12 cellular contexts compared by ENCODE assay signal in genomic region chr9:70609542-70610286, GRCh38.
DNase-seq lines count a peak whose midpoint lies in the region; ATAC-seq and TF ChIP-seq lines count a peak whose summit lies in the region.
"Had no signal": no experiment of that assay in that cellular context is flagged by ENCODE, and none has a peak within 500 bp of the region (broad histone marks: within the 10 kb centered on the region; RNA-seq: fewer than 3 reads in every experiment).

No MANE protein-coding gene starts in this region.

- intact Hi-C loops in sciatic nerve (cut with DNase I) = loop anchor here (10.0 kb wide), 1 partner anchor 125 kb away; no protein-coding TSS in a partner anchor

- no peak overlapping the region for H3K4me3 ChIP-seq in fibroblast of villous mesenchyme (ENCODE audit: low read depth, low read length)

- DNase-seq in ELR (ENCODE audit: low read depth) (peak; percentile 89), fibroblast of villous mesenchyme (ENCODE audit: low read depth) (peak; percentile 91), sciatic nerve (ENCODE audit: low spot score) (peak; percentile 72), NCI-H2196 (lab: John Stamatoyannopoulos, UW; ENCODE audit: unreplicated experiment) (no peak), T-helper 9 cell (no peak)
- DNase-seq: activated CD8-positive, alpha-beta memory T cell treated with anti-CD3 and anti-CD28 coated beads, Interleukin-2, amount 50 U/mL, for 4 hours; H7; NCI-H345; T-helper 1 cell had no signal

- ATAC-seq in SK-N-SH treated with all-trans-retinoic acid at 6 μM for 48 hours = peak; percentile 87
- peak; percentile 81 for ATAC-seq in sciatic nerve
- ATAC-seq in HG02885 (IDR thresholded peaks at IDR 0.05; ENCODE audit: poor library complexity, unreplicated experiment) = no peak
- ATAC-seq in HG03571 (IDR thresholded peaks at IDR 0.05; ENCODE audit: unreplicated experiment) = no peak

- no peak for TF ChIP-seq CTCF in fibroblast of villous mesenchyme (IDR thresholded peaks at IDR 0.05; ENCODE audit: insufficient read depth, low read depth, low read length)

TF ChIP-seq in SK-N-SH treated with all-trans-retinoic acid at 6 μM for 48 hours, 23 proteins besides CTCF, POLR2A, EP300 and RAD21:
- TF ChIP-seq, protein P1, sequence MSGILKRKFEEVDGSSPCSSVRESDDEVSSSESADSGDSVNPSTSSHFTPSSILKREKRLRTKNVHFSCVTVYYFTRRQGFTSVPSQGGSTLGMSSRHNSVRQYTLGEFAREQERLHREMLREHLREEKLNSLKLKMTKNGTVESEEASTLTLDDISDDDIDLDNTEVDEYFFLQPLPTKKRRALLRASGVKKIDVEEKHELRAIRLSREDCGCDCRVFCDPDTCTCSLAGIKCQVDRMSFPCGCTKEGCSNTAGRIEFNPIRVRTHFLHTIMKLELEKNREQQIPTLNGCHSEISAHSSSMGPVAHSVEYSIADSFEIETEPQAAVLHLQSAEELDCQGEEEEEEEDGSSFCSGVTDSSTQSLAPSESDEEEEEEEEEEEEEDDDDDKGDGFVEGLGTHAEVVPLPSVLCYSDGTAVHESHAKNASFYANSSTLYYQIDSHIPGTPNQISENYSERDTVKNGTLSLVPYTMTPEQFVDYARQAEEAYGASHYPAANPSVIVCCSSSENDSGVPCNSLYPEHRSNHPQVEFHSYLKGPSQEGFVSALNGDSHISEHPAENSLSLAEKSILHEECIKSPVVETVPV (CRISPR knock-in tag; IDR thresholded peaks at IDR 0.05) = no peak
- TF ChIP-seq PPARA (CRISPR knock-in tag; IDR thresholded peaks at IDR 0.05; ENCODE audit: borderline replicate concordance) = no peak
- no peak for TF ChIP-seq TOX (CRISPR knock-in tag; IDR thresholded peaks at IDR 0.05; ENCODE audit: borderline replicate concordance)

Comparison
In these comparisons a context has a peak if more than half of its experiments do, and no peak if none do; other contexts are left out.
1. DNase-seq: peak in ELR (single experiment), fibroblast of villous mesenchyme (single experiment) and sciatic nerve (single experiment); none in NCI-H2196 (single experiment) and T-helper 9 cell (single experiment).
2. ATAC-seq: peak in SK-N-SH treated with all-trans-retinoic acid at 6 μM for 48 hours (single experiment) and sciatic nerve (single experiment); none in HG02885 (single experiment) and HG03571 (single experiment).